ENCODE assay signal across 31 cellular contexts in the genomic region with DNA sequence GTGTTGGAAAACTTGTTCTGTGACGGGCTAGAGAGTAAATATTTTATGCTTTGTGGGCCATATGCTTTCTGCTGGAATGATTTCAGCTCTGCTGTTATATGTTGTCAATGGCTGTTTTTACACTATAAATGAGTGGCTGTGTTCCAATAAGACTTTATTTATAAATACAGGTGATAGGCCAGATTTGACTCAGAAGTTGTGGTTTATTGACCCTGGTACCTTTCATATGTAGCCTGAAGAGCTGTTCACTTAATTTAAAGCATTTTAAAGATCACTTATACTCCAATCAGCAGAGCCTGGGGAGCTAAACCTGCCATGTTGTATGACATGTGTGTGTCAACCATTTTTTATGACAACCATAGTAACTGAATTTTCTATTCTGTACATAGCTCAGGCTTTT. TPM values are rescaled to one million over a fixed set of nuclear protein-coding genes. Genes with fewer than 3 reads are reported as not detected.
"Had no signal": no experiment of that assay in that cellular context is flagged by ENCODE, and none has a peak within 500 bp of the region (broad histone marks: within the 10 kb centered on the region; RNA-seq: fewer than 3 reads in every experiment).

No MANE protein-coding gene starts in this region.

- DNase-seq: stimulated activated CD4-positive, alpha-beta T cell treated with anti-CD3 and anti-CD28 coated beads, Interleukin-2, amount 100 ng/mL, for 48 hours; stimulated activated CD4-positive, alpha-beta T cell treated with anti-CD3 and anti-CD28 coated beads, Interleukin-4, amount 100 ng/mL, for 1 hour; stimulated activated CD4-positive, alpha-beta T cell treated with anti-CD3 and anti-CD28 coated beads, Interleukin-4, amount 100 ng/mL, for 24 hours; stimulated activated CD4-positive, alpha-beta T cell treated with anti-CD3 and anti-CD28 coated beads, Interleukin-4, amount 100 ng/mL, for 4 hours; stimulated activated CD8-positive, alpha-beta memory T cell treated with anti-CD3 and anti-CD28 coated beads, Interleukin-4, amount 100 ng/mL, for 48 hours; stimulated activated naive B cell treated with anti-CD40 and anti-IgM and Interleukin-4, amounts not matched to agents 10 μg/mL and 1 μg/mL and 100 μg/mL, for 72 hours; stimulated activated naive CD4-positive, alpha-beta T cell; stimulated activated naive CD4-positive, alpha-beta T cell treated with Interleukin-2 at 50 U/mL for 16 hours; stimulated activated naive CD8-positive, alpha-beta T cell treated with anti-CD3 and anti-CD28 coated beads, Interleukin-15, amount 100 ng/mL, for 72 hours; stimulated activated naive CD8-positive, alpha-beta T cell treated with anti-CD3 and anti-CD28 coated beads, Interleukin-15, Interleukin-2, amounts not matched to agents 100 U/mL and 50 U/mL, for 24 hours; stomach; substantia nigra; testis; thyroid gland; tibial artery; transverse colon; trophoblast cell; upper lobe of left lung; upper lobe of right lung; uterus had no signal

- H3K4me1 ChIP-seq: stomach, suprapubic skin, testis, thyroid gland, tibial artery, tibial nerve, transverse colon, upper lobe of left lung, upper lobe of right lung, uterus, vagina had no signal

- H3K9me3 ChIP-seq: stomach, suprapubic skin, testis, thoracic aorta, thyroid gland, tibial artery, tibial nerve, transverse colon, upper lobe of left lung, upper lobe of right lung, uterus, vagina had no signal

- H3K27ac ChIP-seq: stomach, suprapubic skin, testis, thoracic aorta, thyroid gland, tibial artery, tibial nerve, transverse colon, upper lobe of left lung, upper lobe of right lung, uterus, vagina had no signal

- H3K4me3 ChIP-seq: stomach, suprapubic skin, testis, thoracic aorta, thyroid gland, tibial artery, tibial nerve, transverse colon, upper lobe of left lung, upper lobe of right lung, uterus, vagina had no signal

- H3K36me3 ChIP-seq: suprapubic skin, thoracic aorta, thyroid gland, tibial nerve, transverse colon, upper lobe of left lung, upper lobe of right lung, uterus, vagina had no signal

- ATAC-seq: stimulated activated effector memory CD8-positive, alpha-beta T cell treated with anti-CD3 and anti-CD28 coated beads, Interleukin-12 subunit alpha, Interleukin-12 subunit beta, amount 100 ng/mL, for 72 hours; stimulated activated memory B cell treated with anti-CD40 and anti-IgM and Interleukin-4, amounts not matched to agents 10 μg/mL and 1 μg/mL and 100 μg/mL, for 72 hours; stimulated activated naive B cell treated with anti-CD40 and anti-IgM and Interleukin-4, amounts not matched to agents 10 μg/mL and 1 μg/mL and 100 μg/mL, for 72 hours; stimulated activated naive CD8-positive, alpha-beta T cell treated with anti-CD3 and anti-CD28 coated beads, Interleukin-15, amount 100 ng/mL, for 72 hours; stimulated activated naive CD8-positive, alpha-beta T cell treated with anti-CD3 and anti-CD28 coated beads, Interleukin-15, Interleukin-2, amounts not matched to agents 100 U/mL and 50 U/mL, for 24 hours; upper lobe of right lung had no signal

- FAIRE-seq: urothelium cell line had no signal

- H3K27me3 ChIP-seq: stomach, suprapubic skin, testis, thyroid gland, tibial artery, tibial nerve, transverse colon, upper lobe of left lung, upper lobe of right lung, uterus, vagina had no signal

RNA-seq across cellular contexts. Expression of gene WEE2, which starts 20.9 kb away (rescaled TPM):
- total RNA-seq: subcutaneous adipose tissue, suprapubic skin, thoracic aorta, tibial nerve, transverse colon, upper lobe of right lung, ureter, vagina had no signal
- polyA plus RNA-seq: stomach, urinary bladder had no signal

RNA-seq across cellular contexts. Expression of gene TAS2R3, which starts 34.9 kb away (rescaled TPM):
- polyA plus RNA-seq: stomach, thymus, urinary bladder had no signal
